Comparison of ENCODE assay signal across 2 cellular contexts in genomic region chr20:51729771-51730170, GRCh38.
TF ChIP-seq lines count a peak whose summit lies in the region.

No MANE protein-coding gene starts in this region.

TF ChIP-seq in IMR-90, 13 proteins besides CTCF, POLR2A, EP300 and RAD21:
- TF ChIP-seq MXI1 (IDR thresholded peaks at IDR 0.05; ENCODE audit: borderline replicate concordance, low read depth, low read length) (no peak), MAZ (IDR thresholded peaks at IDR 0.05; ENCODE audit: borderline replicate concordance, low read depth, low read length) (no peak), RCOR1 (IDR thresholded peaks at IDR 0.05; ENCODE audit: insufficient replicate concordance, low read length) (no peak), USF2 (IDR thresholded peaks at IDR 0.05; ENCODE audit: low read depth, low read length) (no peak), ELK1 (IDR thresholded peaks at IDR 0.05; ENCODE audit: borderline replicate concordance, low read depth, low read length) (no peak), CHD1 (IDR thresholded peaks at IDR 0.05; ENCODE audit: low read depth, low read length) (no peak), CEBPB (IDR thresholded peaks at IDR 0.05; ENCODE audit: low read depth, low read length) (no peak), FOS (IDR thresholded peaks at IDR 0.05; ENCODE audit: low read depth, low read length) (no peak), SMC3 (IDR thresholded peaks at IDR 0.05; ENCODE audit: low read depth, low read length) (no peak)

TF ChIP-seq in H1, 55 proteins besides CTCF, POLR2A, EP300 and RAD21:
- no peak for TF ChIP-seq JUN (IDR thresholded peaks at IDR 0.05; ENCODE audit: low read depth, low read length)
- no peak for TF ChIP-seq CBX5 (IDR thresholded peaks at IDR 0.05; ENCODE audit: low read depth, low read length)
- no peak for TF ChIP-seq E2F6 (IDR thresholded peaks at IDR 0.05)
- TF ChIP-seq SUZ12 (IDR thresholded peaks at IDR 0.05; ENCODE audit: low read length), result no peak
- no peak for TF ChIP-seq MAX (IDR thresholded peaks at IDR 0.05)
- TF ChIP-seq TAF7 (optimal IDR thresholded peaks at IDR 0.05; ENCODE audit: borderline replicate concordance, low read depth, low read length), result no peak
- TF ChIP-seq KDM5A (IDR thresholded peaks at IDR 0.05; ENCODE audit: low read length), result no peak
- TF ChIP-seq FOSL1 (IDR thresholded peaks at IDR 0.05; ENCODE audit: insufficient read depth, low read depth, low read length), result no peak
- no peak for TF ChIP-seq BACH1 (IDR thresholded peaks at IDR 0.05; ENCODE audit: low read length)
- TF ChIP-seq SIN3A (conservative IDR thresholded peaks at IDR 0.05 in 1 of 2, IDR thresholded peaks at IDR 0.05 in 1 of 2; ENCODE audit: low read depth in 1 of 2, low read length in 2 of 2), result no peak
- no peak for TF ChIP-seq POU5F1 (IDR thresholded peaks at IDR 0.05; ENCODE audit: low read depth, low read length)
- no peak for TF ChIP-seq GTF2F1 (IDR thresholded peaks at IDR 0.05; ENCODE audit: borderline replicate concordance, low read depth, low read length)
- no peak for TF ChIP-seq BCL11A (IDR thresholded peaks at IDR 0.05; ENCODE audit: low read depth in 2 of 2, low read length in 2 of 2)
- no peak for TF ChIP-seq JUND (IDR thresholded peaks at IDR 0.05; ENCODE audit: low read length)
- no peak for TF ChIP-seq TAF1 (IDR thresholded peaks at IDR 0.05; ENCODE audit: low read depth, low read length)
